1 cellular context compared by ENCODE assay signal in the genomic region with DNA sequence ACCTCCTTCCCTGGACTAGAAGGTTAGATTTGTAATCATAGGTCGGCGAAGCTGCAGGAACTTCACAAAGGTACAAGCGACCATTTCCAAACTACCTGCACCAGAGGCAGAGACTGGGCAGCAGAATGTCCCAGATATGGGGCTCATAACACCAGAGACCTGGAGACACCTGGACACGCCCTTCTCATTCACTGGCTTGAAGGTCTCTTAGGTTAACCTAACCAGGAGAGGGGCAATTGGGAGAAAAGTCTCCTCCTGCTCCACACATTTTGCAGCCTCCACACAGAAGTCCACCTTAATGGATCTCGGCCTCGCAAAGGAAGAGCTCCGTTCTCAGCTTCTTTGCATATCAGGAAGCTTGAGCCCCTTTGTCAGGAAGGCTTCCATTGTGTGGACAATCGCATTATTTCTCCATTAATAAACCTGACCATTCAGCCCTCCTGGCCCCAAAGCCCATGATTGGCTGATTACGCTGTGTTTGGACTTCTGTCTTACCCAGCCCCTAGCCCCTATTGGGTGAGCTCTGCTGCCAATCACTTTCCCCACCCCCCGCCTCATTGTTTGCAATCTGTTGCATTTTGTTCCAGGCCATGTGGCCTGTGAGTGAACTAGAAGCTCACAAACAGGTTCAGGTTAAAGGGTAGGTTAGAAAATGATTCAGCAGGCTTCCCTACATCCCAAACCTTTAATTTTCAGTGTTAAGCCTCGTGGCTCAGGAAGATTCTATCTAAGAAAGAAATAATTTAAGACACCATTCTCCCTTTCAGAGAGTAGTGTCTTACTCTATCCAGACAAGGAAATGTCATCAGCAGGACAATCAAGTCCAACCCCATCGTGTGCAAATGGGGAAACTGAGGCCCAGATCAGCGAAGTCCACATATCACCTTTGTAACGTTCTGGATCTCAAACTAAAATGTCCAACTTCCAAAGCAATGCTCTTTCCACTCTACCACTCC.
TF ChIP-seq lines count a peak whose summit lies in the region.

No MANE protein-coding gene starts in this region.

TF ChIP-seq in K562, 482 proteins besides CTCF, POLR2A, EP300 and RAD21 (continued from another document and continues in another):
- TF ChIP-seq, protein P1, sequence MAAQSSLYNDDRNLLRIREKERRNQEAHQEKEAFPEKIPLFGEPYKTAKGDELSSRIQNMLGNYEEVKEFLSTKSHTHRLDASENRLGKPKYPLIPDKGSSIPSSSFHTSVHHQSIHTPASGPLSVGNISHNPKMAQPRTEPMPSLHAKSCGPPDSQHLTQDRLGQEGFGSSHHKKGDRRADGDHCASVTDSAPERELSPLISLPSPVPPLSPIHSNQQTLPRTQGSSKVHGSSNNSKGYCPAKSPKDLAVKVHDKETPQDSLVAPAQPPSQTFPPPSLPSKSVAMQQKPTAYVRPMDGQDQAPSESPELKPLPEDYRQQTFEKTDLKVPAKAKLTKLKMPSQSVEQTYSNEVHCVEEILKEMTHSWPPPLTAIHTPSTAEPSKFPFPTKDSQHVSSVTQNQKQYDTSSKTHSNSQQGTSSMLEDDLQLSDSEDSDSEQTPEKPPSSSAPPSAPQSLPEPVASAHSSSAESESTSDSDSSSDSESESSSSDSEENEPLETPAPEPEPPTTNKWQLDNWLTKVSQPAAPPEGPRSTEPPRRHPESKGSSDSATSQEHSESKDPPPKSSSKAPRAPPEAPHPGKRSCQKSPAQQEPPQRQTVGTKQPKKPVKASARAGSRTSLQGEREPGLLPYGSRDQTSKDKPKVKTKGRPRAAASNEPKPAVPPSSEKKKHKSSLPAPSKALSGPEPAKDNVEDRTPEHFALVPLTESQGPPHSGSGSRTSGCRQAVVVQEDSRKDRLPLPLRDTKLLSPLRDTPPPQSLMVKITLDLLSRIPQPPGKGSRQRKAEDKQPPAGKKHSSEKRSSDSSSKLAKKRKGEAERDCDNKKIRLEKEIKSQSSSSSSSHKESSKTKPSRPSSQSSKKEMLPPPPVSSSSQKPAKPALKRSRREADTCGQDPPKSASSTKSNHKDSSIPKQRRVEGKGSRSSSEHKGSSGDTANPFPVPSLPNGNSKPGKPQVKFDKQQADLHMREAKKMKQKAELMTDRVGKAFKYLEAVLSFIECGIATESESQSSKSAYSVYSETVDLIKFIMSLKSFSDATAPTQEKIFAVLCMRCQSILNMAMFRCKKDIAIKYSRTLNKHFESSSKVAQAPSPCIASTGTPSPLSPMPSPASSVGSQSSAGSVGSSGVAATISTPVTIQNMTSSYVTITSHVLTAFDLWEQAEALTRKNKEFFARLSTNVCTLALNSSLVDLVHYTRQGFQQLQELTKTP (IDR thresholded peaks at IDR 0.05; ENCODE audit: low read depth in 1 of 2, partially characterized antibody in 2 of 2): peak; percentile 54 to 61
- TF ChIP-seq ZBTB8A (IDR thresholded peaks at IDR 0.05; ENCODE audit: partially characterized antibody) (no peak), ZNF76 (CRISPR knock-in tag; IDR thresholded peaks at IDR 0.05; ENCODE audit: borderline replicate concordance) (no peak), CXXC5 (CRISPR knock-in tag; IDR thresholded peaks at IDR 0.05) (peak; percentile 43), WHSC1 (IDR thresholded peaks at IDR 0.05; ENCODE audit: low read length) (no peak), ZNF232 (CRISPR knock-in tag; IDR thresholded peaks at IDR 0.05) (no peak), ZNF766 (CRISPR knock-in tag; conservative IDR thresholded peaks at IDR 0.05) (peak; percentile 69; the same call in 1 of the 2 replicates), NELFE (IDR thresholded peaks at IDR 0.05; ENCODE audit: insufficient read depth, insufficient read length) (no peak), TAL1 (IDR thresholded peaks at IDR 0.05) (no peak), ILF3 (IDR thresholded peaks at IDR 0.05; ENCODE audit: borderline replicate concordance) (no peak), ZNF24 (IDR thresholded peaks at IDR 0.05) (no peak), SETDB1 (IDR thresholded peaks at IDR 0.05; ENCODE audit: low read length) (no peak), DNMT1 (IDR thresholded peaks at IDR 0.05) (no peak), SMC3 (conservative IDR thresholded peaks at IDR 0.05; ENCODE audit: insufficient read depth, low read depth, low read length) (no peak), CSDE1 (IDR thresholded peaks at IDR 0.05) (no peak), SIX5 (IDR thresholded peaks at IDR 0.05; ENCODE audit: borderline replicate concordance in 1 of 2, insufficient read depth in 1 of 2, low read depth in 1 of 2, low read length in 2 of 2) (no peak), ZNF785 (CRISPR knock-in tag; IDR thresholded peaks at IDR 0.05) (no peak), DACH1 (IDR thresholded peaks at IDR 0.05; ENCODE audit: partially characterized antibody) (no peak), ZBTB17 (CRISPR knock-in tag; IDR thresholded peaks at IDR 0.05) (0 out of 2 replicates have a peak, but pooled peaks have one; percentile 19), ZNF324 (CRISPR knock-in tag; IDR thresholded peaks at IDR 0.05) (no peak), MED1 (CRISPR knock-in tag; IDR thresholded peaks at IDR 0.05; ENCODE audit: borderline replicate concordance) (no peak), KLF16 (IDR thresholded peaks at IDR 0.05) (no peak), L3MBTL2 (IDR thresholded peaks at IDR 0.05) (peak; percentile 97), KDM5B (IDR thresholded peaks at IDR 0.05; ENCODE audit: insufficient replicate concordance, low read depth, low read length) (no peak), CHD4 (IDR thresholded peaks at IDR 0.05; ENCODE audit: insufficient read depth, insufficient replicate concordance, low read depth, low read length, poor library complexity, severe bottlenecking) (no peak), ZKSCAN3 (CRISPR knock-in tag; IDR thresholded peaks at IDR 0.05) (no peak), ZNF263 (CRISPR knock-in tag; IDR thresholded peaks at IDR 0.05; ENCODE audit: borderline replicate concordance) (no peak)
- TF ChIP-seq, protein P2, sequence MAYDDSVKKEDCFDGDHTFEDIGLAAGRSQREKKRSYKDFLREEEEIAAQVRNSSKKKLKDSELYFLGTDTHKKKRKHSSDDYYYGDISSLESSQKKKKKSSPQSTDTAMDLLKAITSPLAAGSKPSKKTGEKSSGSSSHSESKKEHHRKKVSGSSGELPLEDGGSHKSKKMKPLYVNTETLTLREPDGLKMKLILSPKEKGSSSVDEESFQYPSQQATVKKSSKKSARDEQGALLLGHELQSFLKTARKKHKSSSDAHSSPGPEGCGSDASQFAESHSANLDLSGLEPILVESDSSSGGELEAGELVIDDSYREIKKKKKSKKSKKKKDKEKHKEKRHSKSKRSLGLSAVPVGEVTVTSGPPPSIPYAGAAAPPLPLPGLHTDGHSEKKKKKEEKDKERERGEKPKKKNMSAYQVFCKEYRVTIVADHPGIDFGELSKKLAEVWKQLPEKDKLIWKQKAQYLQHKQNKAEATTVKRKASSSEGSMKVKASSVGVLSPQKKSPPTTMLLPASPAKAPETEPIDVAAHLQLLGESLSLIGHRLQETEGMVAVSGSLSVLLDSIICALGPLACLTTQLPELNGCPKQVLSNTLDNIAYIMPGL (CRISPR knock-in tag; IDR thresholded peaks at IDR 0.05): no peak
- TF ChIP-seq, protein P3, sequence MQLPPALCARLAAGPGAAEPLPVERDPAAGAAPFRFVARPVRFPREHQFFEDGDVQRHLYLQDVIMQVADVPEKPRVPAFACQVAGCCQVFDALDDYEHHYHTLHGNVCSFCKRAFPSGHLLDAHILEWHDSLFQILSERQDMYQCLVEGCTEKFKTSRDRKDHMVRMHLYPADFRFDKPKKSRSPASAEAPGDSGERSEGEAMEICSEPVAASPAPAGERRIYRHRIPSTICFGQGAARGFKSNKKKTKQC (CRISPR knock-in tag; IDR thresholded peaks at IDR 0.05): no peak
- TF ChIP-seq, protein P4, sequence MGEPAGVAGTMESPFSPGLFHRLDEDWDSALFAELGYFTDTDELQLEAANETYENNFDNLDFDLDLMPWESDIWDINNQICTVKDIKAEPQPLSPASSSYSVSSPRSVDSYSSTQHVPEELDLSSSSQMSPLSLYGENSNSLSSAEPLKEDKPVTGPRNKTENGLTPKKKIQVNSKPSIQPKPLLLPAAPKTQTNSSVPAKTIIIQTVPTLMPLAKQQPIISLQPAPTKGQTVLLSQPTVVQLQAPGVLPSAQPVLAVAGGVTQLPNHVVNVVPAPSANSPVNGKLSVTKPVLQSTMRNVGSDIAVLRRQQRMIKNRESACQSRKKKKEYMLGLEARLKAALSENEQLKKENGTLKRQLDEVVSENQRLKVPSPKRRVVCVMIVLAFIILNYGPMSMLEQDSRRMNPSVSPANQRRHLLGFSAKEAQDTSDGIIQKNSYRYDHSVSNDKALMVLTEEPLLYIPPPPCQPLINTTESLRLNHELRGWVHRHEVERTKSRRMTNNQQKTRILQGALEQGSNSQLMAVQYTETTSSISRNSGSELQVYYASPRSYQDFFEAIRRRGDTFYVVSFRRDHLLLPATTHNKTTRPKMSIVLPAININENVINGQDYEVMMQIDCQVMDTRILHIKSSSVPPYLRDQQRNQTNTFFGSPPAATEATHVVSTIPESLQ (CRISPR knock-in tag; IDR thresholded peaks at IDR 0.05): no peak
- TF ChIP-seq, protein P5, sequence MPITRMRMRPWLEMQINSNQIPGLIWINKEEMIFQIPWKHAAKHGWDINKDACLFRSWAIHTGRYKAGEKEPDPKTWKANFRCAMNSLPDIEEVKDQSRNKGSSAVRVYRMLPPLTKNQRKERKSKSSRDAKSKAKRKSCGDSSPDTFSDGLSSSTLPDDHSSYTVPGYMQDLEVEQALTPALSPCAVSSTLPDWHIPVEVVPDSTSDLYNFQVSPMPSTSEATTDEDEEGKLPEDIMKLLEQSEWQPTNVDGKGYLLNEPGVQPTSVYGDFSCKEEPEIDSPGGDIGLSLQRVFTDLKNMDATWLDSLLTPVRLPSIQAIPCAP (CRISPR knock-in tag; IDR thresholded peaks at IDR 0.05; ENCODE audit: borderline replicate concordance): no peak
- TF ChIP-seq, protein P6, sequence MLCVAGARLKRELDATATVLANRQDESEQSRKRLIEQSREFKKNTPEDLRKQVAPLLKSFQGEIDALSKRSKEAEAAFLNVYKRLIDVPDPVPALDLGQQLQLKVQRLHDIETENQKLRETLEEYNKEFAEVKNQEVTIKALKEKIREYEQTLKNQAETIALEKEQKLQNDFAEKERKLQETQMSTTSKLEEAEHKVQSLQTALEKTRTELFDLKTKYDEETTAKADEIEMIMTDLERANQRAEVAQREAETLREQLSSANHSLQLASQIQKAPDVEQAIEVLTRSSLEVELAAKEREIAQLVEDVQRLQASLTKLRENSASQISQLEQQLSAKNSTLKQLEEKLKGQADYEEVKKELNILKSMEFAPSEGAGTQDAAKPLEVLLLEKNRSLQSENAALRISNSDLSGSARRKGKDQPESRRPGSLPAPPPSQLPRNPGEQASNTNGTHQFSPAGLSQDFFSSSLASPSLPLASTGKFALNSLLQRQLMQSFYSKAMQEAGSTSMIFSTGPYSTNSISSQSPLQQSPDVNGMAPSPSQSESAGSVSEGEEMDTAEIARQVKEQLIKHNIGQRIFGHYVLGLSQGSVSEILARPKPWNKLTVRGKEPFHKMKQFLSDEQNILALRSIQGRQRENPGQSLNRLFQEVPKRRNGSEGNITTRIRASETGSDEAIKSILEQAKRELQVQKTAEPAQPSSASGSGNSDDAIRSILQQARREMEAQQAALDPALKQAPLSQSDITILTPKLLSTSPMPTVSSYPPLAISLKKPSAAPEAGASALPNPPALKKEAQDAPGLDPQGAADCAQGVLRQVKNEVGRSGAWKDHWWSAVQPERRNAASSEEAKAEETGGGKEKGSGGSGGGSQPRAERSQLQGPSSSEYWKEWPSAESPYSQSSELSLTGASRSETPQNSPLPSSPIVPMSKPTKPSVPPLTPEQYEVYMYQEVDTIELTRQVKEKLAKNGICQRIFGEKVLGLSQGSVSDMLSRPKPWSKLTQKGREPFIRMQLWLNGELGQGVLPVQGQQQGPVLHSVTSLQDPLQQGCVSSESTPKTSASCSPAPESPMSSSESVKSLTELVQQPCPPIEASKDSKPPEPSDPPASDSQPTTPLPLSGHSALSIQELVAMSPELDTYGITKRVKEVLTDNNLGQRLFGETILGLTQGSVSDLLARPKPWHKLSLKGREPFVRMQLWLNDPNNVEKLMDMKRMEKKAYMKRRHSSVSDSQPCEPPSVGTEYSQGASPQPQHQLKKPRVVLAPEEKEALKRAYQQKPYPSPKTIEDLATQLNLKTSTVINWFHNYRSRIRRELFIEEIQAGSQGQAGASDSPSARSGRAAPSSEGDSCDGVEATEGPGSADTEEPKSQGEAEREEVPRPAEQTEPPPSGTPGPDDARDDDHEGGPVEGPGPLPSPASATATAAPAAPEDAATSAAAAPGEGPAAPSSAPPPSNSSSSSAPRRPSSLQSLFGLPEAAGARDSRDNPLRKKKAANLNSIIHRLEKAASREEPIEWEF (CRISPR knock-in tag; IDR thresholded peaks at IDR 0.05): no peak
- TF ChIP-seq, protein P7, sequence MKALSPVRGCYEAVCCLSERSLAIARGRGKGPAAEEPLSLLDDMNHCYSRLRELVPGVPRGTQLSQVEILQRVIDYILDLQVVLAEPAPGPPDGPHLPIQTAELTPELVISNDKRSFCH (CRISPR knock-in tag; IDR thresholded peaks at IDR 0.05): no peak
- TF ChIP-seq, protein P7 (tag; IDR thresholded peaks at IDR 0.05): peak; percentile 56; the same call in 1 of the 2 replicates
- TF ChIP-seq, protein P8, sequence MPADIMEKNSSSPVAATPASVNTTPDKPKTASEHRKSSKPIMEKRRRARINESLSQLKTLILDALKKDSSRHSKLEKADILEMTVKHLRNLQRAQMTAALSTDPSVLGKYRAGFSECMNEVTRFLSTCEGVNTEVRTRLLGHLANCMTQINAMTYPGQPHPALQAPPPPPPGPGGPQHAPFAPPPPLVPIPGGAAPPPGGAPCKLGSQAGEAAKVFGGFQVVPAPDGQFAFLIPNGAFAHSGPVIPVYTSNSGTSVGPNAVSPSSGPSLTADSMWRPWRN (IDR thresholded peaks at IDR 0.05; ENCODE audit: low read depth): no peak
- TF ChIP-seq, protein P9, sequence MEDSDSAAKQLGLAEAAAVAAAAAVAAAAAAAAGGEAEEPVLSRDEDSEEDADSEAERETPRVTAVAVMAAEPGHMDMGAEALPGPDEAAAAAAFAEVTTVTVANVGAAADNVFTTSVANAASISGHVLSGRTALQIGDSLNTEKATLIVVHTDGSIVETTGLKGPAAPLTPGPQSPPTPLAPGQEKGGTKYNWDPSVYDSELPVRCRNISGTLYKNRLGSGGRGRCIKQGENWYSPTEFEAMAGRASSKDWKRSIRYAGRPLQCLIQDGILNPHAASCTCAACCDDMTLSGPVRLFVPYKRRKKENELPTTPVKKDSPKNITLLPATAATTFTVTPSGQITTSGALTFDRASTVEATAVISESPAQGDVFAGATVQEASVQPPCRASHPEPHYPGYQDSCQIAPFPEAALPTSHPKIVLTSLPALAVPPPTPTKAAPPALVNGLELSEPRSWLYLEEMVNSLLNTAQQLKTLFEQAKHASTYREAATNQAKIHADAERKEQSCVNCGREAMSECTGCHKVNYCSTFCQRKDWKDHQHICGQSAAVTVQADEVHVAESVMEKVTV (CRISPR knock-in tag; IDR thresholded peaks at IDR 0.05): no peak
